ENCODE assay signal across 12 cellular contexts in genomic region chr9:97413462-97413861, GRCh38. TPM values are rescaled to one million over a fixed set of nuclear protein-coding genes. Genes with fewer than 3 reads are reported as not detected.
A peak's percentile ranks its signal among the peaks of the same experiment; 100 is the strongest.
DNase-seq lines count a peak whose midpoint lies in the region; ATAC-seq and TF ChIP-seq lines count a peak whose summit lies in the region.
"Had no signal": no experiment of that assay in that cellular context is flagged by ENCODE, and none has a peak within 500 bp of the region (broad histone marks: within the 10 kb centered on the region; RNA-seq: fewer than 3 reads in every experiment).

No MANE protein-coding gene starts in this region.

- peaks cover 1 to 3% of the 10 kb centered on the region in 2 donors for H3K36me3 Mint-ChIP-seq in CD14-positive monocyte
- H3K36me3 Mint-ChIP-seq in GM23338 (ENCODE audit: low read depth), result no peaks in the 10 kb centered on the region; the same call in 2 of the 3 replicates
- no peaks in the 10 kb centered on the region for H3K36me3 Mint-ChIP-seq in activated naive CD8-positive, alpha-beta T cell treated with anti-CD3 and anti-CD28 coated beads, Interleukin-2, amount 50 U/mL, for 24 hours (ENCODE audit: low read depth)
- peaks cover 0 to 4% (median 0%) of the 10 kb centered on the region in 5 donors for H3K36me3 Mint-ChIP-seq in naive thymus-derived CD4-positive, alpha-beta T cell

- TF ChIP-seq POLR2A in ovary (IDR thresholded peaks at IDR 0.05), result no peak

- peaks cover 4% of the 10 kb centered on the region; the same call in 1 of the 2 replicates for H3K4me1 ChIP-seq in GM23338 (ENCODE audit: insufficient read depth)
- H3K4me1 ChIP-seq in naive thymus-derived CD4-positive, alpha-beta T cell (ENCODE audit: control insufficient read depth in 2 of 2, insufficient read depth in 2 of 2, low read length in 2 of 2), result peaks cover 8 to 13% of the 10 kb centered on the region in 2 donors
- H3K4me1 ChIP-seq in ovary (ENCODE audit: insufficient read depth), result peaks cover 4% of the 10 kb centered on the region
- H3K4me1 ChIP-seq: SJCRH30 had no signal

- H3K27me3 Mint-ChIP-seq in CD14-positive monocyte (ENCODE audit: low read depth in 3 of 3), result no peaks in the 10 kb centered on the region
- peaks cover 13% of the 10 kb centered on the region for H3K27me3 Mint-ChIP-seq in GM23338 (ENCODE audit: insufficient read depth, low read depth, poor library complexity)
- H3K27me3 Mint-ChIP-seq in activated naive CD8-positive, alpha-beta T cell treated with anti-CD3 and anti-CD28 coated beads, Interleukin-2, amount 50 U/mL, for 24 hours, result peaks cover 8% of the 10 kb centered on the region
- peaks cover 1 to 20% (median 7%) of the 10 kb centered on the region in 5 donors for H3K27me3 Mint-ChIP-seq in naive thymus-derived CD4-positive, alpha-beta T cell

- ATAC-seq in GM23338, result no peak
- ATAC-seq in activated naive CD8-positive, alpha-beta T cell treated with anti-CD3 and anti-CD28 coated beads, Interleukin-2, amount 50 U/mL, for 24 hours, result no peak
- no peak for ATAC-seq in naive thymus-derived CD4-positive, alpha-beta T cell
- no peak for ATAC-seq in HG02623 (IDR thresholded peaks at IDR 0.05; ENCODE audit: unreplicated experiment)
- ATAC-seq: left lung had no signal

- H3K4me3 Mint-ChIP-seq in CD14-positive monocyte (peak overlapping the region in 1 of 2 donors; percentile 90), GM23338 (peak overlapping the region; percentile 80; the same call in 2 of the 3 replicates)
- peak overlapping the region; percentile 80 for H3K4me3 Mint-ChIP-seq in activated naive CD8-positive, alpha-beta T cell treated with anti-CD3 and anti-CD28 coated beads, Interleukin-2, amount 50 U/mL, for 24 hours
- H3K4me3 Mint-ChIP-seq in naive thymus-derived CD4-positive, alpha-beta T cell, result peak overlapping the region in 9 of 10 donors; percentile 73 to 95 (median 83)

- H3K27me3 ChIP-seq in GM23338 (ENCODE audit: insufficient read depth) (peaks cover 39% of the 10 kb centered on the region), ovary (no peaks in the 10 kb centered on the region)
- no peaks in the 10 kb centered on the region for H3K27me3 ChIP-seq in naive thymus-derived CD4-positive, alpha-beta T cell (ENCODE audit: control insufficient read depth in 2 of 2, insufficient read depth in 2 of 2, low read length in 2 of 2)
- H3K27me3 ChIP-seq: left lung, SJCRH30 had no signal

- CTCF ChIA-PET in naive thymus-derived CD4-positive, alpha-beta T cell (lab: Charles Lee), result interaction anchor here (0.8 to 1.6 kb wide), 3 partner anchors 11 to 556 kb away, joined by 3 to 11 read pairs (median 3); no protein-coding TSS in a partner anchor
- CTCF ChIA-PET in GM10248 (lab: Yijun Ruan, JAX), result interaction anchor here (0.7 to 1.8 kb wide), 9 partner anchors 17 to 557 kb away, joined by 3 to 9 read pairs (median 4); no protein-coding TSS in a partner anchor

- H3F3A ChIP-seq in GM23338 (replicated peaks; ENCODE audit: low read depth), result peaks cover 6% of the 10 kb centered on the region; the same call in 1 of the 2 replicates

- no peak for TF ChIP-seq EP300 in ovary (IDR thresholded peaks at IDR 0.05)

- H3K4me2 ChIP-seq in GM23338, result no peak overlapping the region

- POLR2A ChIA-PET in naive thymus-derived CD4-positive, alpha-beta T cell (lab: Charles Lee), result interaction anchor here (2.3 kb wide), 1 partner anchor 219 kb away, joined by 10 read pairs; the partner anchor contains the start of genes NCBP1 and TSTD2
- POLR2A ChIA-PET in GM10248 (lab: Yijun Ruan, JAX), result no interaction called here

- H3K27ac Mint-ChIP-seq in CD14-positive monocyte (peak overlapping the region in 5 of 7 donors; percentile 4 to 85 (median 76)), GM23338 (no peak overlapping the region)
- no peak overlapping the region for H3K27ac Mint-ChIP-seq in activated naive CD8-positive, alpha-beta T cell treated with anti-CD3 and anti-CD28 coated beads, Interleukin-2, amount 50 U/mL, for 24 hours
- H3K27ac Mint-ChIP-seq in naive thymus-derived CD4-positive, alpha-beta T cell, result peak overlapping the region in 8 of 9 donors; percentile 32 to 76 (median 61)

- DNase-seq in CD14-positive monocyte (ENCODE audit: low spot score) (no peak), GM23338 (ENCODE audit: low spot score) (no peak), ovary (no peak), GM10248 (ENCODE audit: extremely low spot score) (no peak)
- no peak for DNase-seq in activated naive CD8-positive, alpha-beta T cell treated with anti-CD3 and anti-CD28 coated beads, Interleukin-2, amount 50 U/mL, for 24 hours
- no peak for DNase-seq in naive thymus-derived CD4-positive, alpha-beta T cell
- DNase-seq in effector CD8-positive, alpha-beta T cell (lab: John Stamatoyannopoulos, UW), result no peak
- DNase-seq: left lung, NCI-H446 treated with DMSO at 0.1 percent for 48 hours, SJCRH30 had no signal

- TF ChIP-seq CTCF in CD14-positive monocyte (IDR thresholded peaks at IDR 0.05) (no peak), GM23338 (conservative IDR thresholded peaks at IDR 0.05; ENCODE audit: low read depth in 2 of 2) (no peak), ovary (IDR thresholded peaks at IDR 0.05) (no peak), GM10248 (IDR thresholded peaks at IDR 0.05; ENCODE audit: control extremely low read depth, extremely low read depth, low read depth, missing control alignments) (no peak)

- H3K36me3 ChIP-seq in GM23338 (ENCODE audit: insufficient read depth) (no peaks in the 10 kb centered on the region), ovary (no peaks in the 10 kb centered on the region)
- H3K36me3 ChIP-seq in naive thymus-derived CD4-positive, alpha-beta T cell (ENCODE audit: control insufficient read depth in 2 of 3, insufficient read depth in 3 of 3, low read length in 3 of 3), result peaks cover 0 to 4% (median 0%) of the 10 kb centered on the region in 3 experiments
- H3K36me3 ChIP-seq: cardiac muscle cell, left lung, SJCRH30 had no signal

- no peaks in the 10 kb centered on the region for H3K9me2 ChIP-seq in GM23338 (ENCODE audit: insufficient read depth)

- no peaks in the 10 kb centered on the region for H4K20me1 ChIP-seq in GM23338 (replicated peaks; ENCODE audit: insufficient read depth)

- H3K4me3 ChIP-seq in GM23338 (no peak overlapping the region), ovary (no peak overlapping the region)
- peak overlapping the region; percentile 49 for H3K4me3 ChIP-seq in naive thymus-derived CD4-positive, alpha-beta T cell (ENCODE audit: low read length)
- H3K4me3 ChIP-seq: cardiac muscle cell had no signal

- H2AFZ ChIP-seq in GM23338, result no peak overlapping the region

- H3K9me3 ChIP-seq in naive thymus-derived CD4-positive, alpha-beta T cell (ENCODE audit: control insufficient read depth in 2 of 3, low read length in 3 of 3), result no peaks in the 10 kb centered on the region
- peaks cover 0 to 3% of the 10 kb centered on the region in 2 donors for H3K9me3 ChIP-seq in ovary
- H3K9me3 ChIP-seq: left lung had no signal

- no peak overlapping the region for H3K27ac ChIP-seq in GM23338 (ENCODE audit: low read depth)
- H3K27ac ChIP-seq in naive thymus-derived CD4-positive, alpha-beta T cell (ENCODE audit: low read depth, low read length), result no peak overlapping the region
- H3K27ac ChIP-seq in ovary, result no peak overlapping the region
- H3K27ac ChIP-seq: cardiac muscle cell, SJCRH30 had no signal

- H3K4me1 Mint-ChIP-seq in CD14-positive monocyte (peaks cover 60% of the 10 kb centered on the region), GM23338 (peaks cover 6% of the 10 kb centered on the region; the same call in 1 of the 3 replicates)
- peaks cover 17% of the 10 kb centered on the region for H3K4me1 Mint-ChIP-seq in activated naive CD8-positive, alpha-beta T cell treated with anti-CD3 and anti-CD28 coated beads, Interleukin-2, amount 50 U/mL, for 24 hours
- peaks cover 18 to 51% (median 46%) of the 10 kb centered on the region in 7 donors for H3K4me1 Mint-ChIP-seq in naive thymus-derived CD4-positive, alpha-beta T cell

- H3K79me2 ChIP-seq in GM23338 (replicated peaks; ENCODE audit: insufficient read depth), result no peaks in the 10 kb centered on the region

- intact Hi-C loops in CD14-positive monocyte (cut with micrococcal nuclease), result loop anchor here in 1 of 2 donors (5.0 kb wide), 1 partner anchor 561 kb away; the partner anchor contains the start of gene ZNF782
- intact Hi-C loops in naive thymus-derived CD4-positive, alpha-beta T cell (cut with micrococcal nuclease), result loop anchor here (5.0 to 10.0 kb wide), 4 partner anchors 89 to 959 kb away; partner anchors contain the start of genes XPA (in 2 of the 2), ZNF510 (in 2 of the 2), HABP4 (in 1 of the 2) and TMOD1 (in 1 of the 2)
- intact Hi-C loops in ovary (cut with DNase I), result loop anchor here in 2 of 4 donors (5.0 to 10.0 kb wide), 2 partner anchors 204 to 729 kb away; no protein-coding TSS in a partner anchor

- 69 to 77% (median 75%) methylated on average over 4 of the region's 4 CpGs for WGBS in ovary, 3 donors

- H3K9me3 Mint-ChIP-seq in CD14-positive monocyte (no peaks in the 10 kb centered on the region), GM23338 (no peaks in the 10 kb centered on the region)
- no peaks in the 10 kb centered on the region for H3K9me3 Mint-ChIP-seq in activated naive CD8-positive, alpha-beta T cell treated with anti-CD3 and anti-CD28 coated beads, Interleukin-2, amount 50 U/mL, for 24 hours
- peaks cover 0 to 1% (median 0%) of the 10 kb centered on the region in 11 donors for H3K9me3 Mint-ChIP-seq in naive thymus-derived CD4-positive, alpha-beta T cell

TF ChIP-seq in GM23338, 12 proteins besides CTCF, POLR2A, EP300 and RAD21 (continues in another document):
- no peak for TF ChIP-seq ZNF114 (CRISPR knock-in tag; IDR thresholded peaks at IDR 0.05)
- no peak for TF ChIP-seq CREB1 (CRISPR knock-in tag; IDR thresholded peaks at IDR 0.05; ENCODE audit: low read depth)
- no peak for TF ChIP-seq ZNF331 (CRISPR knock-in tag; IDR thresholded peaks at IDR 0.05; ENCODE audit: low read depth)
- no peak for TF ChIP-seq POLR2AphosphoS5 (IDR thresholded peaks at IDR 0.05; ENCODE audit: low read depth)
- TF ChIP-seq NANOG (IDR thresholded peaks at IDR 0.05; ENCODE audit: borderline replicate concordance), result no peak
- no peak for TF ChIP-seq EZH2 (IDR thresholded peaks at IDR 0.05; ENCODE audit: low read depth, unreplicated experiment)

RNA-seq across cellular contexts. Expression of gene TDRD7, which starts 1.6 kb away (rescaled TPM):
- 10 to 100 TPM in 1 of 2 donors, 1 to 10 TPM in 1; 8.1 to 11.1 TPM for polyA plus RNA-seq in CD14-positive monocyte
- 1.7 and 3.1 TPM in 2 replicates for total RNA-seq in GM23338 (2014; rRNA removed; shearing (Covaris generic))
- polyA plus RNA-seq in GM23338 (2016; fragmentation: Nextera tagmentation; extraction: Ambion mirVana), result 0.47 and 1.7 TPM in 2 replicates
- 10 to 100 TPM in 3 of 5 experiments, 1 to 10 TPM in 2; 7.8 to 15.0 (median 10.8) TPM for total RNA-seq in naive thymus-derived CD4-positive, alpha-beta T cell
- 1 to 10 TPM; 2.2 to 7.5 TPM for polyA plus RNA-seq in naive thymus-derived CD4-positive, alpha-beta T cell
- total RNA-seq in ovary, result 10 to 100 TPM in 3 of 7 donors, 1 to 10 TPM in 4; 9.0 to 13.0 (median 9.8) TPM
- 10 to 100 TPM in 1 of 2 donors, 1 to 10 TPM in 1; 7.4 to 15.6 TPM for polyA plus RNA-seq in ovary

Comparison
In these comparisons a context has a peak if more than half of its experiments do, and no peak if none do; other contexts are left out.
1. H3K27ac Mint-ChIP-seq: peak in CD14-positive monocyte (5 of 7) and naive thymus-derived CD4-positive, alpha-beta T cell (8 of 9); none in GM23338 (single experiment) and activated naive CD8-positive, alpha-beta T cell treated with anti-CD3 and anti-CD28 coated beads, Interleukin-2, amount 50 U/mL, for 24 hours (single experiment).